In genomic region chr7:4747013-4747412, GRCh38 we compare ENCODE assay signal across 10 cellular contexts. TPM values are rescaled to one million over a fixed set of nuclear protein-coding genes. Genes with fewer than 3 reads are reported as not detected.
A peak's percentile ranks its signal among the peaks of the same experiment; 100 is the strongest.
DNase-seq lines count a peak whose midpoint lies in the region; ATAC-seq and TF ChIP-seq lines count a peak whose summit lies in the region.
"Had no signal": no experiment of that assay in that cellular context is flagged by ENCODE, and none has a peak within 500 bp of the region (broad histone marks: within the 10 kb centered on the region; RNA-seq: fewer than 3 reads in every experiment).

No MANE protein-coding gene starts in this region.

- H3K4me1 ChIP-seq in muscle layer of colon (ENCODE audit: insufficient read depth, low read length) (peaks cover 39% of the 10 kb centered on the region), tibial artery (peaks cover 0 to 80% (median 55%) of the 10 kb centered on the region in 4 donors)

- no peaks in the 10 kb centered on the region for H3K9me3 Mint-ChIP-seq in activated naive CD4-positive, alpha-beta T cell treated with anti-CD3 and anti-CD28 coated beads, Interleukin-2, amount 50 U/mL, for 24 hours
- no peaks in the 10 kb centered on the region for H3K9me3 Mint-ChIP-seq in activated naive CD4-positive, alpha-beta T cell treated with anti-CD3 and anti-CD28 coated beads, Interleukin-2, amount 50 U/mL, for 72 hours
- H3K9me3 Mint-ChIP-seq in brain = no peaks in the 10 kb centered on the region

- H3K9me3 ChIP-seq in muscle layer of colon (ENCODE audit: low read length) = no peaks in the 10 kb centered on the region
- no peaks in the 10 kb centered on the region for H3K9me3 ChIP-seq in tibial artery
- no peaks in the 10 kb centered on the region for H3K9me3 ChIP-seq in MG63

- H3K36me3 Mint-ChIP-seq in activated naive CD4-positive, alpha-beta T cell treated with anti-CD3 and anti-CD28 coated beads, Interleukin-2, amount 50 U/mL, for 24 hours = peaks cover 10% of the 10 kb centered on the region
- H3K36me3 Mint-ChIP-seq in activated naive CD4-positive, alpha-beta T cell treated with anti-CD3 and anti-CD28 coated beads, Interleukin-2, amount 50 U/mL, for 72 hours = peaks cover 14 to 36% of the 10 kb centered on the region in 2 donors
- H3K36me3 Mint-ChIP-seq in brain = peaks cover 62% of the 10 kb centered on the region

- H3K27me3 ChIP-seq in muscle layer of colon (ENCODE audit: control insufficient read depth in 1 of 2, insufficient read depth in 2 of 2, low read length in 2 of 2) (no peaks in the 10 kb centered on the region), tibial artery (no peaks in the 10 kb centered on the region), MG63 (no peaks in the 10 kb centered on the region)

- no peak for ATAC-seq in activated naive CD4-positive, alpha-beta T cell treated with anti-CD3 and anti-CD28 coated beads, Interleukin-2, amount 50 U/mL, for 72 hours
- no peak for ATAC-seq in GM21619 (IDR thresholded peaks at IDR 0.05; ENCODE audit: unreplicated experiment)

- peaks cover 23% of the 10 kb centered on the region for H3K36me3 ChIP-seq in muscle layer of colon (ENCODE audit: insufficient read depth, low read length)
- H3K36me3 ChIP-seq in tibial artery = peaks cover 10 to 49% (median 17%) of the 10 kb centered on the region in 3 donors
- peaks cover 65% of the 10 kb centered on the region for H3K36me3 ChIP-seq in MG63

- no peak for DNase-seq in activated naive CD4-positive, alpha-beta T cell treated with anti-CD3 and anti-CD28 coated beads, Interleukin-2, amount 50 U/mL, for 72 hours (ENCODE audit: low spot score in 2 of 2)
- DNase-seq in tibial artery (no peak), MG63 (no peak), HuH-7 (ENCODE audit: low spot score) (no peak)
- DNase-seq: NCI-H146, SHP77 had no signal

- intact Hi-C loops in tibial artery (cut with DNase I; ENCODE audit: low total_unique reads) = no loop called here

- H3K4me3 ChIP-seq in muscle layer of colon (ENCODE audit: low read depth in 1 of 2, low read length in 2 of 2) (peak overlapping the region in 1 of 2 donors; percentile 41), tibial artery (no peak overlapping the region), MG63 (no peak overlapping the region)

- peak overlapping the region; percentile 51 for H3K27ac Mint-ChIP-seq in activated naive CD4-positive, alpha-beta T cell treated with anti-CD3 and anti-CD28 coated beads, Interleukin-2, amount 50 U/mL, for 24 hours
- H3K27ac Mint-ChIP-seq in activated naive CD4-positive, alpha-beta T cell treated with anti-CD3 and anti-CD28 coated beads, Interleukin-2, amount 50 U/mL, for 72 hours = peak overlapping the region in 1 of 2 donors; percentile 88
- peak overlapping the region in 3 of 5 experiments; percentile 35 to 73 (median 43) for H3K27ac Mint-ChIP-seq in brain

- H3K4me1 Mint-ChIP-seq in activated naive CD4-positive, alpha-beta T cell treated with anti-CD3 and anti-CD28 coated beads, Interleukin-2, amount 50 U/mL, for 24 hours = peaks cover 68% of the 10 kb centered on the region
- H3K4me1 Mint-ChIP-seq in brain = peaks cover 39% of the 10 kb centered on the region

- H3K27me3 Mint-ChIP-seq in activated naive CD4-positive, alpha-beta T cell treated with anti-CD3 and anti-CD28 coated beads, Interleukin-2, amount 50 U/mL, for 24 hours = no peaks in the 10 kb centered on the region
- peaks cover 3% of the 10 kb centered on the region for H3K27me3 Mint-ChIP-seq in brain

- H3K27ac ChIP-seq in muscle layer of colon (ENCODE audit: low read depth, low read length) (peak overlapping the region; percentile 96), tibial artery (peak overlapping the region; percentile 80 to 91)

- peak overlapping the region; percentile 26 for H3K4me3 Mint-ChIP-seq in activated naive CD4-positive, alpha-beta T cell treated with anti-CD3 and anti-CD28 coated beads, Interleukin-2, amount 50 U/mL, for 24 hours
- no peak overlapping the region for H3K4me3 Mint-ChIP-seq in brain

- TF ChIP-seq CTCF in brain (conservative IDR thresholded peaks at IDR 0.05) = no peak
- no peak for TF ChIP-seq CTCF in tibial artery (IDR thresholded peaks at IDR 0.05)

- no peak overlapping the region for H3K9ac ChIP-seq in muscle layer of colon (ENCODE audit: low read length)

RNA-seq across cellular contexts. Expression of gene AP5Z1, which starts 28.4 kb away (rescaled TPM):
- total RNA-seq in activated naive CD4-positive, alpha-beta T cell treated with anti-CD3 and anti-CD28 coated beads, Interleukin-2, amount 50 U/mL, for 72 hours = 10 to 100 TPM; 35.2 to 39.0 TPM
- polyA plus RNA-seq in brain (ENCODE audit: insufficient read depth, low read depth, low replicate concordance) = 19.5 TPM
- total RNA-seq in MG63 (2014; rRNA removed; shearing (Covaris generic); ENCODE audit: low replicate concordance) = 23.0 and 38.2 TPM in 2 replicates
